15 cellular contexts compared by ENCODE assay signal in the genomic region with DNA sequence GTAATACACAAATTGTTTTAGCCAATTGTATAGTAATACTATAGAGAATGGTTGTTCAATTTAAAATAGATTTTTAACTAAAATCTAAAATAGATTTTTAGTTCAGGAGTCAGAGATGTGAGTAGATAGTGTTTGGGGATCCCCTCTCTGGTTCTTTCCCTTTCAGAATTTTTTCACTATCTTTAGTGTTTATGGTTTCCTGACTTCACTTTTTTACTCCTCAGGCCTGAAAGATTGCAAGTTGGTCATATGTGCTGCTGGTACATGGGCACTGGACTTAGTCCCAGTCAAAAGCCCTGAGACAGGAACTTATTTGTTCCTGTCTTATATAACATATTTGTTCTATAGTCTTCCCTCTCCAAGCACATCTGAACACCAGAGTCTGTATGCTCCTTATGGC.
DNase-seq lines count a peak whose midpoint lies in the region; ATAC-seq, FAIRE-seq and TF ChIP-seq lines count a peak whose summit lies in the region.
"Had no signal": no experiment of that assay in that cellular context is flagged by ENCODE, and none has a peak within 500 bp of the region (broad histone marks: within the 10 kb centered on the region; RNA-seq: fewer than 3 reads in every experiment).

No MANE protein-coding gene starts in this region.

- FAIRE-seq in GM19239 (lab: Jason Lieb, UNC): peak; percentile 68

- intact Hi-C loops in gastrocnemius medialis (cut with DNase I; ENCODE audit: low total_unique reads): no loop called here

- ATAC-seq in GM18498 (IDR thresholded peaks at IDR 0.05; ENCODE audit: unreplicated experiment): peak; percentile 55
- peak; percentile 58 for ATAC-seq in HG02852 (IDR thresholded peaks at IDR 0.05; ENCODE audit: unreplicated experiment)
- peak; percentile 74 for ATAC-seq in stimulated activated effector memory CD8-positive, alpha-beta T cell treated with anti-CD3 and anti-CD28 coated beads, Interleukin-12 subunit alpha, Interleukin-12 subunit beta, amount 100 ng/mL, for 72 hours
- ATAC-seq in gastrocnemius medialis: no peak
- no peak for ATAC-seq in GM21381 (IDR thresholded peaks at IDR 0.05; ENCODE audit: unreplicated experiment)
- ATAC-seq: CD8-positive, alpha-beta T cell had no signal

- in situ Hi-C loops in gastrocnemius medialis (cut with MboI; ENCODE audit: low sequenced_read_pairs in 4 of 4): no loop called here

- peaks cover 15% of the 10 kb centered on the region for H3K4me1 Mint-ChIP-seq in stimulated activated effector memory CD8-positive, alpha-beta T cell treated with anti-CD3 and anti-CD28 coated beads, Interleukin-12 subunit alpha, Interleukin-12 subunit beta, amount 100 ng/mL, for 72 hours
- H3K4me1 Mint-ChIP-seq: IgD-negative memory B cell had no signal

- no peaks in the 10 kb centered on the region for H3K27me3 ChIP-seq in gastrocnemius medialis

- H3K9me3 Mint-ChIP-seq in stimulated activated effector memory CD8-positive, alpha-beta T cell treated with anti-CD3 and anti-CD28 coated beads, Interleukin-12 subunit alpha, Interleukin-12 subunit beta, amount 100 ng/mL, for 72 hours: no peaks in the 10 kb centered on the region
- H3K9me3 Mint-ChIP-seq: CD8-positive, alpha-beta T cell; IgD-negative memory B cell had no signal

- no peak overlapping the region for H3K4me3 ChIP-seq in gastrocnemius medialis

- H3K27ac Mint-ChIP-seq in stimulated activated effector memory CD8-positive, alpha-beta T cell treated with anti-CD3 and anti-CD28 coated beads, Interleukin-12 subunit alpha, Interleukin-12 subunit beta, amount 100 ng/mL, for 72 hours: no peak overlapping the region
- H3K27ac Mint-ChIP-seq: CD8-positive, alpha-beta T cell; IgD-negative memory B cell had no signal

- H3K4me3 Mint-ChIP-seq in stimulated activated effector memory CD8-positive, alpha-beta T cell treated with anti-CD3 and anti-CD28 coated beads, Interleukin-12 subunit alpha, Interleukin-12 subunit beta, amount 100 ng/mL, for 72 hours: no peak overlapping the region
- H3K4me3 Mint-ChIP-seq: CD8-positive, alpha-beta T cell; IgD-negative memory B cell had no signal

- no peak for TF ChIP-seq CTCF in gastrocnemius medialis (IDR thresholded peaks at IDR 0.05 in 4 of 5, conservative IDR thresholded peaks at IDR 0.05 in 1 of 5)

- no peaks in the 10 kb centered on the region for H3K4me1 ChIP-seq in gastrocnemius medialis

- no peaks in the 10 kb centered on the region for H3K9me3 ChIP-seq in gastrocnemius medialis

- no peak for TF ChIP-seq POLR2A in gastrocnemius medialis (IDR thresholded peaks at IDR 0.05)

- H3K36me3 ChIP-seq in gastrocnemius medialis: no peaks in the 10 kb centered on the region

- no peak for DNase-seq in GM19239 (ENCODE audit: insufficient read length, low spot score)
- DNase-seq in stimulated activated effector memory CD8-positive, alpha-beta T cell treated with anti-CD3 and anti-CD28 coated beads, Interleukin-12 subunit alpha, Interleukin-12 subunit beta, amount 100 ng/mL, for 72 hours (ENCODE audit: low spot score in 2 of 2): no peak
- no peak for DNase-seq in gastrocnemius medialis
- no peak for DNase-seq in putamen (ENCODE audit: low spot score)
- DNase-seq: CD8-positive, alpha-beta T cell; DMS79 treated with DMSO at 0.1 percent for 48 hours; NCI-H187 treated with DMSO at 0.1 percent for 48 hours; NCI-H446 treated with DMSO at 0.1 percent for 48 hours; NCI-H748 treated with DMSO at 0.1 percent for 48 hours; SHP77; T-helper 2 cell had no signal

- H3K36me3 Mint-ChIP-seq in stimulated activated effector memory CD8-positive, alpha-beta T cell treated with anti-CD3 and anti-CD28 coated beads, Interleukin-12 subunit alpha, Interleukin-12 subunit beta, amount 100 ng/mL, for 72 hours: no peaks in the 10 kb centered on the region
- H3K36me3 Mint-ChIP-seq: CD8-positive, alpha-beta T cell; IgD-negative memory B cell had no signal

- H3K27ac ChIP-seq in gastrocnemius medialis: no peak overlapping the region

Comparison
In these comparisons a context has a peak if more than half of its experiments do, and no peak if none do; other contexts are left out.
1. ATAC-seq: peak in GM18498 (single experiment), HG02852 (single experiment) and stimulated activated effector memory CD8-positive, alpha-beta T cell treated with anti-CD3 and anti-CD28 coated beads, Interleukin-12 subunit alpha, Interleukin-12 subunit beta, amount 100 ng/mL, for 72 hours (single experiment); none in gastrocnemius medialis (0 of 2) and GM21381 (single experiment).